1 cellular context compared by ENCODE assay signal in the genomic region with DNA sequence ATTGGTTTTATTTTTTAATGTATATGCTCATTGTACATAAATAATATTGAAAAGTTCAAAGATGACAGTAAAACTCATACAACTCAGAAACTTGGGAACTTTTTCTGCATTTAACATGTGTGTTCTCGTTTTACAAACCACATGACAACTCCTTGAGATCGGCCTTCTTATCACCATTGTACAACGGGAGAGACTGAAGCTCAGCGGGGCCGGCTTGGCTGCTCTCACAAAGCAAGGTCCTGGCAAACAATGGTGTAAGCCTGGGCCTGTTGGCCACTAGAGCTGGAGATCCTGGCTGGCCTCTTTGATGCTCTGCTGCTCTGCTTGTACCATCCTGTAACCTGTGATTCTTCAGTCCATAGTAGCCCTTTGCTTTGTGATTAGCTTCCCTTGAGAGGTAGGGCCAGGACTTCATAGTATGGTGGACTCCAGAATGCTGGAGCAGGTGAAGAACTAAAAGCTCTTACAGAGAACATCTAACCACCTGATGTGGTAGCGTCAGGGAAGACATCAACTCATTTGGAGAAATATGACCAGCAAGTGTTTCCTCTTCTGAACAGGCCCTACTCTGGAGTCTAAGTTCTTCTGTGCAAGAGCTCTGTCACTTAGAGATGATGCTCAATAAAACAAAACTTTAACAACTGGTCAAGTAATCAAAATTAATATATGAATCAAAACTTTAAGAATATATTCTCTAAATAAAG.
TF ChIP-seq lines count a peak whose summit lies in the region.

No MANE protein-coding gene starts in this region.

TF ChIP-seq in GM12878, 131 proteins besides CTCF, POLR2A, EP300 and RAD21:
- TF ChIP-seq, protein P1, sequence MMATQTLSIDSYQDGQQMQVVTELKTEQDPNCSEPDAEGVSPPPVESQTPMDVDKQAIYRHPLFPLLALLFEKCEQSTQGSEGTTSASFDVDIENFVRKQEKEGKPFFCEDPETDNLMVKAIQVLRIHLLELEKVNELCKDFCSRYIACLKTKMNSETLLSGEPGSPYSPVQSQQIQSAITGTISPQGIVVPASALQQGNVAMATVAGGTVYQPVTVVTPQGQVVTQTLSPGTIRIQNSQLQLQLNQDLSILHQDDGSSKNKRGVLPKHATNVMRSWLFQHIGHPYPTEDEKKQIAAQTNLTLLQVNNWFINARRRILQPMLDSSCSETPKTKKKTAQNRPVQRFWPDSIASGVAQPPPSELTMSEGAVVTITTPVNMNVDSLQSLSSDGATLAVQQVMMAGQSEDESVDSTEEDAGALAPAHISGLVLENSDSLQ (IDR thresholded peaks at IDR 0.05), result no peak
- no peak for TF ChIP-seq CEBPB (IDR thresholded peaks at IDR 0.05; ENCODE audit: borderline replicate concordance in 1 of 2, low read depth in 2 of 2, low read length in 2 of 2)
- no peak for TF ChIP-seq ETV6 (conservative IDR thresholded peaks at IDR 0.05 in 1 of 2, IDR thresholded peaks at IDR 0.05 in 1 of 2; ENCODE audit: borderline replicate concordance in 1 of 2, low read depth in 1 of 2)
- TF ChIP-seq IRF4 (IDR thresholded peaks at IDR 0.05; ENCODE audit: low read depth, low read length), result no peak
- TF ChIP-seq TARDBP (IDR thresholded peaks at IDR 0.05; ENCODE audit: borderline replicate concordance), result no peak
TF ChIP-seq in GM12878: peak in this region for 0.
